In the genomic region with DNA sequence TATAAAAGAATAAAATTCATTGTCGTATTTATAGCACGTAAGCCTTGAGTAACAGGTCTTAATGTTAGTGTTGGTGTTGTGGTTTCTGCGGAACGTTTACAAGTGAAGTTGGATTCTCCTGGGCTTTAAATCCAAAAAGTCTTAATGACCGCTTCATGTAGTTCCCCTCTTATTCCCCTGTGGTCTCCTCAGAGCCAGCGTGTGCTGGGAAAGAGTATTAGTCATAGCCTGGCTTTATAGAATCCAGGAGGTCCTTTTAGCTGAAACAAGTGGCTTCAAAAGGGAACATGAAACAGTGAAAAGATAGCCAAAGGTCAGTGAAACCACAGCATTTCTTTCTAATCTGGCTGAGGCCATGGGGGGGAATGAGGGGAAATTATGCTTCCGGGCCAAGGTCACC, we compare ENCODE assay signal across 19 cellular contexts.
DNase-seq lines count a peak whose midpoint lies in the region; ATAC-seq and TF ChIP-seq lines count a peak whose summit lies in the region.
"Had no signal": no experiment of that assay in that cellular context is flagged by ENCODE, and none has a peak within 500 bp of the region (broad histone marks: within the 10 kb centered on the region; RNA-seq: fewer than 3 reads in every experiment).

No MANE protein-coding gene starts in this region.

- no TSS peak for BruUV-seq in OCI-LY7 (replicated peaks; lab: Mats Ljungman, UMichigan)

- no peak overlapping the region for H2AK5ac ChIP-seq in mesendoderm (ENCODE audit: low read length)

- H3K79me1 ChIP-seq in mesendoderm (ENCODE audit: low read length): no peaks in the 10 kb centered on the region

- POLR2A ChIA-PET in OCI-LY7 (lab: Charles Lee): no interaction called here

- no peaks in the 10 kb centered on the region for H4K20me1 ChIP-seq in OCI-LY7 (ENCODE audit: insufficient read depth, low read length)
- H4K20me1 ChIP-seq in MM.1S (ENCODE audit: insufficient read depth, low read length): no peaks in the 10 kb centered on the region

- in situ Hi-C loops in brain microvascular endothelial cell (cut with HindIII; ENCODE audit: low pct_ligation_motif_present, low sequenced_read_pairs): no loop called here

- H2BK5ac ChIP-seq in mesendoderm (ENCODE audit: low read length): no peak overlapping the region

- H3K36me3 ChIP-seq in brain microvascular endothelial cell (replicated peaks) (no peaks in the 10 kb centered on the region), OCI-LY7 (ENCODE audit: insufficient read depth, low read length) (no peaks in the 10 kb centered on the region), MM.1S (replicated peaks; ENCODE audit: insufficient read depth, low read length) (no peaks in the 10 kb centered on the region), mesendoderm (ENCODE audit: control insufficient read depth, insufficient read depth, low read length) (no peaks in the 10 kb centered on the region)
- H3K36me3 ChIP-seq: colonic mucosa had no signal

- no peak overlapping the region for H3K4me3 ChIP-seq in HFF-Myc (replicated peaks; ENCODE audit: low read depth, low read length)
- H3K4me3 ChIP-seq in brain microvascular endothelial cell (ENCODE audit: low read depth, low read length): no peak overlapping the region
- H3K4me3 ChIP-seq in OCI-LY7 (ENCODE audit: low read depth, low read length, poor library complexity, severe bottlenecking): no peak overlapping the region
- H3K4me3 ChIP-seq in MM.1S (ENCODE audit: low read length): no peak overlapping the region
- H3K4me3 ChIP-seq in mesendoderm (ENCODE audit: low read length): no peak overlapping the region
- H3K4me3 ChIP-seq: colonic mucosa, mucosa of descending colon, PC-9 had no signal

- H3K27me3 ChIP-seq in brain microvascular endothelial cell (replicated peaks) (no peaks in the 10 kb centered on the region), MM.1S (replicated peaks; ENCODE audit: insufficient read depth, low read length) (no peaks in the 10 kb centered on the region), mesendoderm (ENCODE audit: insufficient read depth, low read length, poor library complexity) (no peaks in the 10 kb centered on the region)
- H3K27me3 ChIP-seq: colonic mucosa had no signal

- H3K9me2 ChIP-seq in OCI-LY7 (ENCODE audit: insufficient read depth, low read length) (no peaks in the 10 kb centered on the region), MM.1S (replicated peaks; ENCODE audit: insufficient read depth, low read length) (no peaks in the 10 kb centered on the region)

- DNase-seq in AG09319 (ENCODE audit: extremely low read depth, low read depth) (peak; percentile 37), HFF-Myc (ENCODE audit: extremely low read depth, low read depth) (peak; percentile 35), brain microvascular endothelial cell (peak; percentile 49), kidney tubule cell (ENCODE audit: low spot score) (peak; percentile 18), OCI-LY7 (ENCODE audit: low spot score) (no peak), MM.1S (no peak), mesendoderm (no peak)
- DNase-seq: colonic mucosa; erythroblast; mucosa of descending colon; NCI-H1436; NCI-H526; PC-9; stimulated activated CD4-positive, alpha-beta T cell treated with anti-CD3 and anti-CD28 coated beads, Interleukin-1b, Interleukin-23, amount 100 ng/mL, for 48 hours; T-helper 1 cell had no signal

- no peak overlapping the region for H4K8ac ChIP-seq in mesendoderm (ENCODE audit: low read depth, low read length)

- no CpG with 5 or more reads among the region's 7 CpGs for WGBS in mesendoderm (ENCODE audit: extremely low coverage, insufficient coverage, low lambda C conversion rate)

- H3K4me2 ChIP-seq in OCI-LY7 (ENCODE audit: low read length) (no peak overlapping the region), MM.1S (ENCODE audit: low read depth, low read length) (no peak overlapping the region), mesendoderm (ENCODE audit: low read length) (no peak overlapping the region)
- H3K4me2 ChIP-seq: PC-9 had no signal

- no peak overlapping the region for H3K9ac ChIP-seq in MM.1S (ENCODE audit: low read length)
- H3K9ac ChIP-seq in mesendoderm (ENCODE audit: low read length): no peak overlapping the region
- H3K9ac ChIP-seq: parathyroid adenoma had no signal

- no peak overlapping the region for H3K18ac ChIP-seq in mesendoderm (ENCODE audit: low read length)

- H2BK15ac ChIP-seq in mesendoderm (replicated peaks; ENCODE audit: low read depth): no peak overlapping the region

- no peak for ATAC-seq in GM21825 (IDR thresholded peaks at IDR 0.05; ENCODE audit: unreplicated experiment)
- ATAC-seq: activated CD4-positive, CD25-positive, alpha-beta regulatory T cell treated with anti-CD3 and anti-CD28 coated beads, Interleukin-2, amount 50 U/mL, for 24 hours; activated naive CD4-positive, alpha-beta T cell treated with anti-CD3 and anti-CD28 coated beads, Interleukin-2, amount 50 U/mL, for 72 hours; mucosa of descending colon had no signal

- H4K5ac ChIP-seq in mesendoderm (ENCODE audit: low read length): no peak overlapping the region

- CTCF ChIA-PET in OCI-LY7 (lab: Charles Lee; ENCODE audit: unreplicated experiment): no interaction called here

- H2BK120ac ChIP-seq in mesendoderm (ENCODE audit: low read depth, low read length): no peak overlapping the region

- no peak overlapping the region for H2AFZ ChIP-seq in OCI-LY7 (ENCODE audit: low read length)
- H2AFZ ChIP-seq in MM.1S (ENCODE audit: low read length): no peak overlapping the region
- H2AFZ ChIP-seq: parathyroid adenoma, PC-9 had no signal

- no peak overlapping the region for H3K56ac ChIP-seq in mesendoderm (ENCODE audit: low read length)

- H3K79me2 ChIP-seq in OCI-LY7 (ENCODE audit: insufficient read depth, low read depth, low read length) (no peaks in the 10 kb centered on the region), MM.1S (ENCODE audit: low read length) (no peaks in the 10 kb centered on the region), mesendoderm (ENCODE audit: control insufficient read depth, insufficient read depth, low read length) (no peaks in the 10 kb centered on the region)
- H3K79me2 ChIP-seq: parathyroid adenoma had no signal

- intact Hi-C loops in OCI-LY7 (cut with micrococcal nuclease; ENCODE audit: unreplicated experiment): no loop called here

- no peaks in the 10 kb centered on the region for H3F3A ChIP-seq in MM.1S (ENCODE audit: insufficient read depth, low read length)

- H3K4me1 ChIP-seq in OCI-LY7 (ENCODE audit: insufficient read depth, low read length, poor library complexity, severe bottlenecking) (no peaks in the 10 kb centered on the region), MM.1S (ENCODE audit: low read length) (no peaks in the 10 kb centered on the region), mesendoderm (ENCODE audit: control insufficient read depth, low read depth, low read length) (no peaks in the 10 kb centered on the region)
- H3K4me1 ChIP-seq: colonic mucosa, parathyroid adenoma had no signal

- H3K23ac ChIP-seq in mesendoderm (ENCODE audit: low read length): no peak overlapping the region

- H3K4ac ChIP-seq in mesendoderm (ENCODE audit: low read depth, low read length): no peak overlapping the region

- H3K9me3 ChIP-seq in OCI-LY7 (ENCODE audit: low read length) (no peaks in the 10 kb centered on the region), MM.1S (replicated peaks; ENCODE audit: insufficient read depth, low read length) (no peaks in the 10 kb centered on the region)
- H3K9me3 ChIP-seq: colonic mucosa, mucosa of descending colon had no signal

- no peak for TF ChIP-seq CTCF in AG09319 (IDR thresholded peaks at IDR 0.05; ENCODE audit: low read depth, low read length)
- no peak for TF ChIP-seq CTCF in HFF-Myc (IDR thresholded peaks at IDR 0.05; ENCODE audit: low read depth, low read length, missing control alignments)
- no peak for TF ChIP-seq CTCF in brain microvascular endothelial cell (IDR thresholded peaks at IDR 0.05; ENCODE audit: low read depth, low read length, missing control alignments)
- no peak for TF ChIP-seq CTCF in OCI-LY7 (conservative IDR thresholded peaks at IDR 0.05; ENCODE audit: low read length)
- TF ChIP-seq CTCF in MM.1S (IDR thresholded peaks at IDR 0.05; ENCODE audit: low read length): no peak

- peak overlapping the region; percentile 32 for H3K27ac ChIP-seq in brain microvascular endothelial cell
- no peak overlapping the region for H3K27ac ChIP-seq in OCI-LY7 (ENCODE audit: low read depth, low read length, poor library complexity, severe bottlenecking)
- H3K27ac ChIP-seq in MM.1S (ENCODE audit: low read length): no peak overlapping the region
- no peak overlapping the region for H3K27ac ChIP-seq in mesendoderm (ENCODE audit: low read depth, low read length)
- H3K27ac ChIP-seq: colonic mucosa, parathyroid adenoma, PC-9 had no signal

Comparison
In these comparisons a context has a peak if more than half of its experiments do, and no peak if none do; other contexts are left out.
1. DNase-seq: peak in AG09319 (single experiment), HFF-Myc (single experiment), brain microvascular endothelial cell (single experiment) and kidney tubule cell (single experiment); none in OCI-LY7 (single experiment), MM.1S (single experiment) and mesendoderm (single experiment).